ENCODE assay signal across 1 cellular context in the genomic region with DNA sequence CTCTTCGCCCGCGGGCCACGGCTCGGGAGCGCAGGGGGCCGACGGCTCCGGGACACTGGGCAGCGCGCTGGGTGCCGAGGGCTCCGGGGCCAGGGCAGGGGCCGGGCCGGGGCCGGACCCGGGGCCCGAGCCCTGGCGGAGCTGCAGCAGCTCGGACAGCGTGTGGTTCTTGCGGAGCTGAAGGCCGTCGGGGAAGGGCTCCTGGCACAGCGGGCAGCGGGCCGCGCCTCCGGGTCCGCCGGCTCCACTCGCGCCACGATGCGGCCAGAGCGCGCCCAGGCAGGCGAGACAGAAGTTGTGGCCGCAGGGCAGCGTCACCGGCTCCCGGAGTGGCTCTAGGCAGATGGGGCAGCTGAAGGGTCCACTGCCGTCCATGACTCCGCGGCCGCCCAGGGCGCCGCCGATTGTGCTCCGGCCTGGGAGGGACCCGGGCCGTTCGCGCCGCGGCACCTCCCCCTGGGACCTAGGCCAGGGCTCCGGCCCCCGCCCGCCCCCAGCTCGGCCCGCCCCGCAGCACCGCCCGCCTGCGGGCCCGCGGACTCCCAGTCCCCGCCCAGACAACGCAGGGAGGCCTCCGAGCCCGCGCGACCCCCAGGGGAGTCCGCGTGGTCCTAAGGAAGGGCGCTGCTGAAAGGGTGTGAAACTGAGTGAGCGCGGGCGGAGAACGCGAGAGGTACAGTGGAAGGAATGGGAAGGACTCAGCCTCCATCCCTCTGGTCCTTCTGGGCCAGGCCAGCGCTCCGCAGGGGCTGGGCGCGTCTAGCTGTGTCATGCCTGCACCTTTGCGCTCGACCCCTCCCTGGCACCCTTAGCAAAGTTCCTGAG.
TF ChIP-seq lines count a peak whose summit lies in the region.

A gene with protein sequence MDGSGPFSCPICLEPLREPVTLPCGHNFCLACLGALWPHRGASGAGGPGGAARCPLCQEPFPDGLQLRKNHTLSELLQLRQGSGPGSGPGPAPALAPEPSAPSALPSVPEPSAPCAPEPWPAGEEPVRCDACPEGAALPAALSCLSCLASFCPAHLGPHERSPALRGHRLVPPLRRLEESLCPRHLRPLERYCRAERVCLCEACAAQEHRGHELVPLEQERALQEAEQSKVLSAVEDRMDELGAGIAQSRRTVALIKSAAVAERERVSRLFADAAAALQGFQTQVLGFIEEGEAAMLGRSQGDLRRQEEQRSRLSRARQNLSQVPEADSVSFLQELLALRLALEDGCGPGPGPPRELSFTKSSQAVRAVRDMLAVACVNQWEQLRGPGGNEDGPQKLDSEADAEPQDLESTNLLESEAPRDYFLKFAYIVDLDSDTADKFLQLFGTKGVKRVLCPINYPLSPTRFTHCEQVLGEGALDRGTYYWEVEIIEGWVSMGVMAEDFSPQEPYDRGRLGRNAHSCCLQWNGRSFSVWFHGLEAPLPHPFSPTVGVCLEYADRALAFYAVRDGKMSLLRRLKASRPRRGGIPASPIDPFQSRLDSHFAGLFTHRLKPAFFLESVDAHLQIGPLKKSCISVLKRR (minus strand): TSS at position 408 of the 825 bp plus-strand sequence. CDS start 33 bp downstream, at position 375.

TF ChIP-seq in HepG2, 621 proteins besides CTCF, POLR2A, EP300 and RAD21 (continued from another document and continues in another):
- TF ChIP-seq AHDC1 (CRISPR knock-in tag; IDR thresholded peaks at IDR 0.05; ENCODE audit: borderline replicate concordance) (no peak), NBN (conservative IDR thresholded peaks at IDR 0.05) (no peak), ZSCAN29 (CRISPR knock-in tag; conservative IDR thresholded peaks at IDR 0.05) (no peak; the same call in 1 of the 2 replicates), IRX3 (CRISPR knock-in tag; IDR thresholded peaks at IDR 0.05; ENCODE audit: borderline replicate concordance, low read depth) (no peak), GATA4 (IDR thresholded peaks at IDR 0.05; ENCODE audit: borderline replicate concordance, low read depth) (peak; percentile 65; the same call in 1 of the 2 replicates), TOE1 (CRISPR knock-in tag; IDR thresholded peaks at IDR 0.05) (no peak), KMT2B (CRISPR knock-in tag; IDR thresholded peaks at IDR 0.05) (peak; percentile 66; the same call in 1 of the 2 replicates), ATF6 (CRISPR knock-in tag; conservative IDR thresholded peaks at IDR 0.05) (0 out of 2 replicates have a peak, but pooled peaks have one; percentile 24), ZNF446 (CRISPR knock-in tag; IDR thresholded peaks at IDR 0.05) (peak; percentile 89), MEIS2 (CRISPR knock-in tag; IDR thresholded peaks at IDR 0.05) (no peak; the same call in 1 of the 2 replicates), SMC3 (IDR thresholded peaks at IDR 0.05; ENCODE audit: low read length) (no peak), CCAR2 (optimal IDR thresholded peaks at IDR 0.05; ENCODE audit: low read depth, low read length) (no peak), FOXO1 (CRISPR knock-in tag; IDR thresholded peaks at IDR 0.05) (peak; percentile 10; the same call in 1 of the 2 replicates), ZFX (CRISPR knock-in tag; IDR thresholded peaks at IDR 0.05; ENCODE audit: low read depth) (peak; percentile 86), ZFYVE20 (CRISPR knock-in tag; IDR thresholded peaks at IDR 0.05; ENCODE audit: borderline replicate concordance, low read depth) (no peak), ZNF777 (CRISPR knock-in tag; IDR thresholded peaks at IDR 0.05) (peak; percentile 98), TAF1 (CRISPR knock-in tag; IDR thresholded peaks at IDR 0.05) (peak; percentile 71), IKZF4 (CRISPR knock-in tag; IDR thresholded peaks at IDR 0.05; ENCODE audit: borderline replicate concordance, low read depth, not compliant biosample characterization) (peak; percentile 46), ZFP41 (CRISPR knock-in tag; IDR thresholded peaks at IDR 0.05; ENCODE audit: borderline replicate concordance) (0 out of 2 replicates have a peak, but pooled peaks have one; percentile 53), ZBTB46 (CRISPR knock-in tag; IDR thresholded peaks at IDR 0.05; ENCODE audit: borderline replicate concordance) (0 out of 2 replicates have a peak, but pooled peaks have one; percentile 52), TRIM24 (CRISPR knock-in tag; IDR thresholded peaks at IDR 0.05) (no peak), ZMAT3 (CRISPR knock-in tag; conservative IDR thresholded peaks at IDR 0.05) (0 out of 2 replicates have a peak, but pooled peaks have one; percentile 72), ZNF746 (CRISPR knock-in tag; IDR thresholded peaks at IDR 0.05) (0 out of 2 replicates have a peak, but pooled peaks have one; percentile 60), EHMT2 (IDR thresholded peaks at IDR 0.05; ENCODE audit: borderline replicate concordance, low read depth, low read length) (no peak), HDAC2 (CRISPR knock-in tag; IDR thresholded peaks at IDR 0.05) (peak; percentile 82), ZNF773 (CRISPR knock-in tag; IDR thresholded peaks at IDR 0.05; ENCODE audit: borderline replicate concordance) (0 out of 2 replicates have a peak, but pooled peaks have one; percentile 70), YEATS4 (CRISPR knock-in tag; IDR thresholded peaks at IDR 0.05; ENCODE audit: borderline replicate concordance) (no peak; the same call in 1 of the 2 replicates), ZFAT (CRISPR knock-in tag; conservative IDR thresholded peaks at IDR 0.05) (no peak)
- TF ChIP-seq, protein P1, sequence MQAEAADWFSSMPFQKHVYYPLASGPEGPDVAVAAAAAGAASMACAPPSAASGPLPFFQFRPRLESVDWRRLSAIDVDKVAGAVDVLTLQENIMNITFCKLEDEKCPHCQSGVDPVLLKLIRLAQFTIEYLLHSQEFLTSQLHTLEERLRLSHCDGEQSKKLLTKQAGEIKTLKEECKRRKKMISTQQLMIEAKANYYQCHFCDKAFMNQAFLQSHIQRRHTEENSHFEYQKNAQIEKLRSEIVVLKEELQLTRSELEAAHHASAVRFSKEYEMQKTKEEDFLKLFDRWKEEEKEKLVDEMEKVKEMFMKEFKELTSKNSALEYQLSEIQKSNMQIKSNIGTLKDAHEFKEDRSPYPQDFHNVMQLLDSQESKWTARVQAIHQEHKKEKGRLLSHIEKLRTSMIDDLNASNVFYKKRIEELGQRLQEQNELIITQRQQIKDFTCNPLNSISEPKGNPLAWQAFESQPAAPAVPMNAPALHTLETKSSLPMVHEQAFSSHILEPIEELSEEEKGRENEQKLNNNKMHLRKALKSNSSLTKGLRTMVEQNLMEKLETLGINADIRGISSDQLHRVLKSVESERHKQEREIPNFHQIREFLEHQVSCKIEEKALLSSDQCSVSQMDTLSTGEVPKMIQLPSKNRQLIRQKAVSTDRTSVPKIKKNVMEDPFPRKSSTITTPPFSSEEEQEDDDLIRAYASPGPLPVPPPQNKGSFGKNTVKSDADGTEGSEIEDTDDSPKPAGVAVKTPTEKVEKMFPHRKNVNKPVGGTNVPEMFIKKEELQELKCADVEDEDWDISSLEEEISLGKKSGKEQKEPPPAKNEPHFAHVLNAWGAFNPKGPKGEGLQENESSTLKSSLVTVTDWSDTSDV (CRISPR knock-in tag; IDR thresholded peaks at IDR 0.05), result 0 out of 2 replicates have a peak, but pooled peaks have one; percentile 39
- TF ChIP-seq, protein P2, sequence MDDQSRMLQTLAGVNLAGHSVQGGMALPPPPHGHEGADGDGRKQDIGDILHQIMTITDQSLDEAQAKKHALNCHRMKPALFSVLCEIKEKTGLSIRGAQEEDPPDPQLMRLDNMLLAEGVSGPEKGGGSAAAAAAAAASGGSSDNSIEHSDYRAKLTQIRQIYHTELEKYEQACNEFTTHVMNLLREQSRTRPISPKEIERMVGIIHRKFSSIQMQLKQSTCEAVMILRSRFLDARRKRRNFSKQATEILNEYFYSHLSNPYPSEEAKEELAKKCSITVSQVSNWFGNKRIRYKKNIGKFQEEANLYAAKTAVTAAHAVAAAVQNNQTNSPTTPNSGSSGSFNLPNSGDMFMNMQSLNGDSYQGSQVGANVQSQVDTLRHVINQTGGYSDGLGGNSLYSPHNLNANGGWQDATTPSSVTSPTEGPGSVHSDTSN (CRISPR knock-in tag; IDR thresholded peaks at IDR 0.05; ENCODE audit: borderline replicate concordance), result no peak
- TF ChIP-seq, protein P3, sequence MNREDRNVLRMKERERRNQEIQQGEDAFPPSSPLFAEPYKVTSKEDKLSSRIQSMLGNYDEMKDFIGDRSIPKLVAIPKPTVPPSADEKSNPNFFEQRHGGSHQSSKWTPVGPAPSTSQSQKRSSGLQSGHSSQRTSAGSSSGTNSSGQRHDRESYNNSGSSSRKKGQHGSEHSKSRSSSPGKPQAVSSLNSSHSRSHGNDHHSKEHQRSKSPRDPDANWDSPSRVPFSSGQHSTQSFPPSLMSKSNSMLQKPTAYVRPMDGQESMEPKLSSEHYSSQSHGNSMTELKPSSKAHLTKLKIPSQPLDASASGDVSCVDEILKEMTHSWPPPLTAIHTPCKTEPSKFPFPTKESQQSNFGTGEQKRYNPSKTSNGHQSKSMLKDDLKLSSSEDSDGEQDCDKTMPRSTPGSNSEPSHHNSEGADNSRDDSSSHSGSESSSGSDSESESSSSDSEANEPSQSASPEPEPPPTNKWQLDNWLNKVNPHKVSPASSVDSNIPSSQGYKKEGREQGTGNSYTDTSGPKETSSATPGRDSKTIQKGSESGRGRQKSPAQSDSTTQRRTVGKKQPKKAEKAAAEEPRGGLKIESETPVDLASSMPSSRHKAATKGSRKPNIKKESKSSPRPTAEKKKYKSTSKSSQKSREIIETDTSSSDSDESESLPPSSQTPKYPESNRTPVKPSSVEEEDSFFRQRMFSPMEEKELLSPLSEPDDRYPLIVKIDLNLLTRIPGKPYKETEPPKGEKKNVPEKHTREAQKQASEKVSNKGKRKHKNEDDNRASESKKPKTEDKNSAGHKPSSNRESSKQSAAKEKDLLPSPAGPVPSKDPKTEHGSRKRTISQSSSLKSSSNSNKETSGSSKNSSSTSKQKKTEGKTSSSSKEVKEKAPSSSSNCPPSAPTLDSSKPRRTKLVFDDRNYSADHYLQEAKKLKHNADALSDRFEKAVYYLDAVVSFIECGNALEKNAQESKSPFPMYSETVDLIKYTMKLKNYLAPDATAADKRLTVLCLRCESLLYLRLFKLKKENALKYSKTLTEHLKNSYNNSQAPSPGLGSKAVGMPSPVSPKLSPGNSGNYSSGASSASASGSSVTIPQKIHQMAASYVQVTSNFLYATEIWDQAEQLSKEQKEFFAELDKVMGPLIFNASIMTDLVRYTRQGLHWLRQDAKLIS (CRISPR knock-in tag; IDR thresholded peaks at IDR 0.05), result peak; percentile 29; the same call in 1 of the 2 replicates
